In the genomic region with DNA sequence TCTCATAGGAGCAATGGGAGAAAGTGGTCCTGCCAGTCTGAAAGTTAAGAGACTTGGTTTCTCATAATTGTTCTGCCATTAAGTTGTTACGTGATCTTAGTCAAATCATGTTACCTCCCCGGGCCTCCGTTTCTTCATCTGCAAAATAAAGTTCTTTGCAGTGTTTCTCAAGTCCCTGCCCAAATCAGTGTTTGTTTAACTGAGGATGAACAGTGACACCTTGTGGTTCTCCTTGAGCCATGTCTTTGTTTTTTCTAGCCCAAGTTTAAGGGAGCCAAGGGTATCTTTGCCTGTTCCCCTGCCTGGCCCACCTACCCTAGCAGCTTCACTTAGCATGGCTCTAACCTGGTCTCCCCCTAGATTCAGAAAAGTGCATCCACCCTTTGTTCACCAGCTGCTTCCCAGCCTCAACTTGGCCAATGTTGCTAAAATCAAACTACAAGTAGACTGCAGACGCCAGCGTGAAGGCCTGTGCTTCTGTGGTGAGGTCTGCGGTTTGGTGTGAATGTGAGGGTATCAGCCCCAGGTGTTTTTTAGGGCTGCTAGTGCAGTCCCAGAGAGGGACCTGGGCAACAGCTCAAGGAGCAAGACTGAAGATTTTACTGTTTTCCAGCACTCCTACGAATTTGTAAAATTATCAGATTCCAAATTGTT, we compare ENCODE assay signal across 8 cellular contexts. TPM values are rescaled to one million over a fixed set of nuclear protein-coding genes. Genes with fewer than 3 reads are reported as not detected.
DNase-seq lines count a peak whose midpoint lies in the region; ATAC-seq lines count a peak whose summit lies in the region.

No MANE protein-coding gene starts in this region.

- no peaks in the 10 kb centered on the region for H3K27me3 ChIP-seq in Karpas-422 (ENCODE audit: low read length)

- H3K36me3 ChIP-seq in Karpas-422 (ENCODE audit: insufficient read depth, low read length), result no peaks in the 10 kb centered on the region

- H2AFZ ChIP-seq in Karpas-422 (ENCODE audit: low read length), result no peak overlapping the region

- intact Hi-C loops in Right ventricle myocardium inferior (cut with DNase I) (loop anchor here (10.0 kb wide), 1 partner anchor 315 kb away; no protein-coding TSS in a partner anchor), cardiac septum (cut with DNase I) (loop anchor here (1.0 to 5.0 kb wide), 3 partner anchors 49 to 463 kb away; no protein-coding TSS in a partner anchor)

- H4K20me1 ChIP-seq in Karpas-422 (ENCODE audit: insufficient read depth, low read depth, low read length), result peaks cover 7% of the 10 kb centered on the region; the same call in 1 of the 2 replicates

- H3K27ac ChIP-seq in Karpas-422 (ENCODE audit: low read length), result no peak overlapping the region

- no peaks in the 10 kb centered on the region for H3K79me2 ChIP-seq in Karpas-422 (ENCODE audit: low read length)

- H3K9me3 ChIP-seq in Karpas-422 (ENCODE audit: low read length), result no peaks in the 10 kb centered on the region

- no peak overlapping the region for H3K4me3 ChIP-seq in Karpas-422 (ENCODE audit: low read length)

- no peaks in the 10 kb centered on the region for H3K9me2 ChIP-seq in Karpas-422 (replicated peaks; ENCODE audit: insufficient read depth, low read length)

- no peaks in the 10 kb centered on the region for H3K4me1 ChIP-seq in Karpas-422 (ENCODE audit: low read length)

- DNase-seq in Right ventricle myocardium inferior (ENCODE audit: missing footprints) (no peak), cardiac septum (ENCODE audit: low spot score) (no peak), Karpas-422 (peak; percentile 91), SW480 (ENCODE audit: low spot score) (peak; percentile 63), foreskin melanocyte (peak; percentile 61), pons (ENCODE audit: low spot score) (peak; percentile 59)
- no peak for DNase-seq in stimulated activated naive CD4-positive, alpha-beta T cell treated with Interleukin-2 at 50 U/mL for 16 hours (lab: John Stamatoyannopoulos, UW)

- no peak overlapping the region for H3K9ac ChIP-seq in Karpas-422 (ENCODE audit: low read length)

- ATAC-seq in Right ventricle myocardium inferior, result peak; percentile 50
- no peak for ATAC-seq in HG03135 (IDR thresholded peaks at IDR 0.05; ENCODE audit: unreplicated experiment)

- H3K4me2 ChIP-seq in Karpas-422 (ENCODE audit: low read depth, low read length, poor library complexity, severe bottlenecking), result no peak overlapping the region

RNA-seq across cellular contexts. Expression of a gene that starts 35.5 kb away (rescaled TPM):
- total RNA-seq in Right ventricle myocardium inferior (31.3 TPM), cardiac septum (14.4 TPM)
- 1.8 and 1.9 TPM in 2 replicates for total RNA-seq in Karpas-422 (2014; rRNA removed; shearing (Covaris generic); ENCODE audit: low replicate concordance)

Comparison
In these comparisons a context has a peak if more than half of its experiments do, and no peak if none do; other contexts are left out.
1. DNase-seq: peak in Karpas-422 (single experiment), SW480 (single experiment), foreskin melanocyte (single experiment) and pons (single experiment); none in Right ventricle myocardium inferior (single experiment), cardiac septum (single experiment) and stimulated activated naive CD4-positive, alpha-beta T cell treated with Interleukin-2 at 50 U/mL for 16 hours (single experiment).